In genomic region chr22:37485714-37486223, GRCh38 we compare ENCODE assay signal across 7 cellular contexts. TPM values are rescaled to one million over a fixed set of nuclear protein-coding genes. Genes with fewer than 3 reads are reported as not detected.
A peak's percentile ranks its signal among the peaks of the same experiment; 100 is the strongest.
DNase-seq lines count a peak whose midpoint lies in the region; ATAC-seq and TF ChIP-seq lines count a peak whose summit lies in the region.

No MANE protein-coding gene starts in this region.

- DNase-seq in GM23338 (ENCODE audit: low spot score), result no peak
- no peak for DNase-seq in RWPE1 (ENCODE audit: low spot score)
- DNase-seq in effector memory CD4-positive, alpha-beta T cell, result no peak
- DNase-seq in stimulated activated CD8-positive, alpha-beta memory T cell treated with anti-CD3 and anti-CD28 coated beads, Interleukin-12 subunit alpha, Interleukin-12 subunit beta, amount 100 ng/mL, for 4 hours (ENCODE audit: low read depth), result peak; percentile 6
- no peak for DNase-seq in sciatic nerve (ENCODE audit: low spot score)
- DNase-seq in activated CD4-positive, CD25-positive, alpha-beta regulatory T cell (lab: John Stamatoyannopoulos, UW), result no peak

- no peaks in the 10 kb centered on the region for H3K9me3 Mint-ChIP-seq in GM23338

- no peaks in the 10 kb centered on the region for H3K9me3 ChIP-seq in effector memory CD4-positive, alpha-beta T cell (ENCODE audit: control insufficient read depth, low read length)

- no peaks in the 10 kb centered on the region for H3K27me3 ChIP-seq in GM23338 (ENCODE audit: insufficient read depth)
- H3K27me3 ChIP-seq in effector memory CD4-positive, alpha-beta T cell (replicated peaks; ENCODE audit: control insufficient read depth, insufficient read depth, low read length, poor library complexity, severe bottlenecking), result no peaks in the 10 kb centered on the region

- H3K4me2 ChIP-seq in GM23338, result peak overlapping the region; percentile 74; the same call in 1 of the 2 replicates

- POLR2A ChIA-PET in RWPE1 (lab: Yijun Ruan, JAX; ENCODE audit: low non-redundant PET), result no interaction called here

- CTCF ChIA-PET in RWPE1 (lab: Yijun Ruan, JAX), result interaction anchor here (1.0 kb wide), 1 partner anchor 14 kb away, joined by 3 read pairs; no protein-coding TSS in a partner anchor

- H3K4me3 ChIP-seq in GM23338, result peak overlapping the region; percentile 46
- peak overlapping the region; percentile 75 for H3K4me3 ChIP-seq in effector memory CD4-positive, alpha-beta T cell (ENCODE audit: insufficient read depth, low read depth, low read length, poor library complexity, severe bottlenecking)

- peaks cover 58% of the 10 kb centered on the region for H3K4me1 Mint-ChIP-seq in GM23338

- H3K4me3 Mint-ChIP-seq in GM23338, result no peak overlapping the region

- H4K20me1 ChIP-seq in GM23338 (replicated peaks; ENCODE audit: insufficient read depth), result no peaks in the 10 kb centered on the region

- TF ChIP-seq CTCF in GM23338 (conservative IDR thresholded peaks at IDR 0.05; ENCODE audit: low read depth in 2 of 2) (no peak), RWPE1 (conservative IDR thresholded peaks at IDR 0.05; ENCODE audit: low read depth) (no peak)

- H3K4me1 ChIP-seq in GM23338 (ENCODE audit: insufficient read depth), result peaks cover 22% of the 10 kb centered on the region; the same call in 1 of the 2 replicates
- H3K4me1 ChIP-seq in effector memory CD4-positive, alpha-beta T cell (ENCODE audit: control insufficient read depth, insufficient read depth, low read length, poor library complexity, severe bottlenecking), result peaks cover 63% of the 10 kb centered on the region

- ATAC-seq in GM23338, result peak; percentile 43
- ATAC-seq in sciatic nerve, result no peak
- ATAC-seq in GM21381 (IDR thresholded peaks at IDR 0.05; ENCODE audit: unreplicated experiment), result no peak

- H3K27ac ChIP-seq in GM23338 (ENCODE audit: low read depth) (no peak overlapping the region), RWPE1 (peak overlapping the region; percentile 52)
- H3K27ac ChIP-seq in effector memory CD4-positive, alpha-beta T cell (ENCODE audit: insufficient read depth, low read length, poor library complexity, severe bottlenecking), result peak overlapping the region; percentile 84

- no peaks in the 10 kb centered on the region for H3K9me2 ChIP-seq in GM23338 (ENCODE audit: insufficient read depth)

- H3K36me3 ChIP-seq in GM23338 (ENCODE audit: insufficient read depth), result no peaks in the 10 kb centered on the region
- H3K36me3 ChIP-seq in effector memory CD4-positive, alpha-beta T cell (ENCODE audit: control insufficient read depth, insufficient read depth, low read length), result peaks cover 10% of the 10 kb centered on the region

- H3K27me3 Mint-ChIP-seq in GM23338 (ENCODE audit: insufficient read depth, low read depth, poor library complexity), result peaks cover 15% of the 10 kb centered on the region

- no peaks in the 10 kb centered on the region for H3K79me2 ChIP-seq in GM23338 (replicated peaks; ENCODE audit: insufficient read depth)

- H2AFZ ChIP-seq in GM23338, result peak overlapping the region; percentile 78; the same call in 1 of the 2 replicates

- intact Hi-C loops in sciatic nerve (cut with DNase I), result no loop called here

- H3F3A ChIP-seq in GM23338 (replicated peaks; ENCODE audit: low read depth), result no peaks in the 10 kb centered on the region

- H3K36me3 Mint-ChIP-seq in GM23338 (ENCODE audit: low read depth), result no peaks in the 10 kb centered on the region; the same call in 2 of the 3 replicates

- no peak overlapping the region for H3K27ac Mint-ChIP-seq in GM23338

TF ChIP-seq in GM23338, 12 proteins besides CTCF, POLR2A, EP300 and RAD21 (continues in another document):
- TF ChIP-seq POLR2AphosphoS5 (IDR thresholded peaks at IDR 0.05; ENCODE audit: low read depth) (no peak), ZNF114 (CRISPR knock-in tag; IDR thresholded peaks at IDR 0.05) (no peak), NANOG (IDR thresholded peaks at IDR 0.05; ENCODE audit: borderline replicate concordance) (no peak), ZNF331 (CRISPR knock-in tag; IDR thresholded peaks at IDR 0.05; ENCODE audit: low read depth) (no peak), EZH2phosphoT487 (IDR thresholded peaks at IDR 0.05; ENCODE audit: unreplicated experiment) (no peak), EZH2 (IDR thresholded peaks at IDR 0.05; ENCODE audit: low read depth, unreplicated experiment) (no peak), REST (IDR thresholded peaks at IDR 0.05; ENCODE audit: unreplicated experiment) (no peak)

RNA-seq across cellular contexts. Expression of gene MFNG, which starts 0.4 kb away (rescaled TPM):
- total RNA-seq in GM23338 (2014; rRNA removed; shearing (Covaris generic)), result 1.9 and 3.8 TPM in 2 replicates
- 1.1 and 1.4 TPM in 2 replicates for polyA plus RNA-seq in GM23338 (2016; fragmentation: Nextera tagmentation; extraction: Ambion mirVana)
- 22.3 TPM for total RNA-seq in sciatic nerve

RNA-seq across cellular contexts. Expression of gene CARD10, which starts 33.4 kb away (rescaled TPM):
- total RNA-seq in GM23338 (2014; rRNA removed; shearing (Covaris generic)), result 17.0 and 17.2 TPM in 2 replicates
- 5.4 and 5.8 TPM in 2 replicates for polyA plus RNA-seq in GM23338 (2016; fragmentation: Nextera tagmentation; extraction: Ambion mirVana)
- 31.6 TPM for total RNA-seq in sciatic nerve

RNA-seq across cellular contexts. Expression of gene ELFN2, which starts 58.5 kb away (rescaled TPM):
- 0.35 and 0.62 TPM in 2 replicates for total RNA-seq in GM23338 (2014; rRNA removed; shearing (Covaris generic))
- polyA plus RNA-seq in GM23338 (2016; fragmentation: Nextera tagmentation; extraction: Ambion mirVana), result 0.18 and 0.23 TPM in 2 replicates
- total RNA-seq in sciatic nerve, result 5.9 TPM
